Comparison of ENCODE assay signal across 25 cellular contexts in genomic region chr2:9243357-9243756, GRCh38. TPM values are rescaled to one million over a fixed set of nuclear protein-coding genes. Genes with fewer than 3 reads are reported as not detected.
"Had no signal": no experiment of that assay in that cellular context is flagged by ENCODE, and none has a peak within 500 bp of the region (broad histone marks: within the 10 kb centered on the region; RNA-seq: fewer than 3 reads in every experiment).

No MANE protein-coding gene starts in this region.

- DNase-seq: colonic mucosa; effector CD4-positive, alpha-beta T cell; endodermal cell; gastrocnemius medialis; heart right ventricle; hypothalamus; left cardiac atrium; left ventricle myocardium inferior; lower lobe of right lung; midbrain; occipital lobe; pancreas; right cardiac atrium; small intestine; stimulated activated CD4-positive, alpha-beta T cell treated with anti-CD3 and anti-CD28 coated beads, Interleukin-2, amount 100 ng/mL, for 48 hours; stimulated activated naive CD4-positive, alpha-beta T cell treated with Interleukin-2 at 50 U/mL for 16 hours; thyroid gland had no signal

- H3K27me3 Mint-ChIP-seq: progenitor cell of endocrine pancreas, type B pancreatic cell had no signal

- H3K27ac Mint-ChIP-seq: endodermal cell; memory B cell; natural killer cell treated with Interleukin-12 subunit alpha and Interleukin-12 subunit beta and Interleukin-15 and Interleukin-18, amount 100 ng/mL, for 72 hours; progenitor cell of endocrine pancreas; type B pancreatic cell had no signal

- H3K36me3 Mint-ChIP-seq: memory B cell; natural killer cell treated with Interleukin-12 subunit alpha and Interleukin-12 subunit beta and Interleukin-15 and Interleukin-18, amount 100 ng/mL, for 72 hours had no signal

- ATAC-seq: esophagus mucosa; gastrocnemius medialis; heart right ventricle; left cardiac atrium; lower lobe of right lung; natural killer cell treated with Interleukin-12 subunit alpha and Interleukin-12 subunit beta and Interleukin-15 and Interleukin-18, amount 100 ng/mL, for 72 hours; pancreas; right cardiac atrium had no signal

- H3K27me3 ChIP-seq: colonic mucosa, gastrocnemius medialis, heart right ventricle, pancreas, suprapubic skin, thyroid gland had no signal

- H3K36me3 ChIP-seq: colonic mucosa, gastrocnemius medialis, heart right ventricle, left ventricle myocardium inferior, lower lobe of right lung, pancreas, suprapubic skin, thyroid gland had no signal

- FAIRE-seq: keratinocyte, pancreas, small intestine, urothelium cell line had no signal

- H3K27ac ChIP-seq: gastrocnemius medialis, heart right ventricle, left ventricle myocardium inferior, lower lobe of right lung, pancreas, suprapubic skin, thyroid gland had no signal

- H3K9me3 Mint-ChIP-seq: endodermal cell; memory B cell; natural killer cell treated with Interleukin-12 subunit alpha and Interleukin-12 subunit beta and Interleukin-15 and Interleukin-18, amount 100 ng/mL, for 72 hours; type B pancreatic cell had no signal

- H3K4me3 ChIP-seq: colonic mucosa, gastrocnemius medialis, heart right ventricle, left ventricle myocardium inferior, lower lobe of right lung, pancreas, suprapubic skin, thyroid gland had no signal

- H3K4me1 Mint-ChIP-seq: memory B cell had no signal

- H3K9me3 ChIP-seq: colonic mucosa, gastrocnemius medialis, heart right ventricle, left ventricle myocardium inferior, lower lobe of right lung, pancreas, suprapubic skin, thyroid gland had no signal

- H3K4me3 Mint-ChIP-seq: endodermal cell; memory B cell; natural killer cell treated with Interleukin-12 subunit alpha and Interleukin-12 subunit beta and Interleukin-15 and Interleukin-18, amount 100 ng/mL, for 72 hours; type B pancreatic cell had no signal

RNA-seq across cellular contexts. Expression of gene ASAP2, which starts 36.7 kb away (rescaled TPM):
- total RNA-seq: natural killer cell treated with Interleukin-12 subunit alpha and Interleukin-12 subunit beta and Interleukin-15 and Interleukin-18, amount 100 ng/mL, for 72 hours had no signal
